Comparison of ENCODE assay signal across 8 cellular contexts in genomic region chr15:90201150-90201943, GRCh38. TPM values are rescaled to one million over a fixed set of nuclear protein-coding genes. Genes with fewer than 3 reads are reported as not detected.
DNase-seq lines count a peak whose midpoint lies in the region; ATAC-seq and TF ChIP-seq lines count a peak whose summit lies in the region.

Gene SEMA4B, plus strand, starts transcription at chr15:90201330. Its CDS starts 249 bp downstream, at chr15:90201579.

- H3K9me2 ChIP-seq in GM23338 (ENCODE audit: insufficient read depth) (no peaks in the 10 kb centered on the region), hepatocyte (replicated peaks; ENCODE audit: insufficient read depth) (no peaks in the 10 kb centered on the region)

- no peaks in the 10 kb centered on the region for H3K36me3 ChIP-seq in GM23338 (ENCODE audit: insufficient read depth)
- H3K36me3 ChIP-seq in ascending aorta, result no peaks in the 10 kb centered on the region
- no peaks in the 10 kb centered on the region for H3K36me3 ChIP-seq in hepatocyte (replicated peaks; ENCODE audit: insufficient read depth, low read depth)

- TF ChIP-seq CTCF in GM23338 (conservative IDR thresholded peaks at IDR 0.05; ENCODE audit: low read depth in 2 of 2) (no peak), ascending aorta (IDR thresholded peaks at IDR 0.05) (no peak), hepatocyte (IDR thresholded peaks at IDR 0.05; ENCODE audit: poor library complexity) (no peak)

- peaks cover 18% of the 10 kb centered on the region for H3K4me1 Mint-ChIP-seq in GM23338

- H3K4me3 Mint-ChIP-seq in GM23338, result peak within 1 kb of the TSS; percentile 82

- peak within 1 kb of the TSS; percentile 73 for H3K4me3 ChIP-seq in GM08714 (ENCODE audit: low read length)
- H3K4me3 ChIP-seq in GM23338, result peak within 1 kb of the TSS; percentile 98
- peak within 1 kb of the TSS; percentile 66 to 93 for H3K4me3 ChIP-seq in ascending aorta
- peak within 1 kb of the TSS; percentile 100 for H3K4me3 ChIP-seq in hepatocyte

- H2AFZ ChIP-seq in GM23338 (peak within 1 kb of the TSS; percentile 97), hepatocyte (peak within 1 kb of the TSS; percentile 91)

- H4K20me1 ChIP-seq in GM23338 (replicated peaks; ENCODE audit: insufficient read depth), result peaks cover 12% of the 10 kb centered on the region
- H4K20me1 ChIP-seq in hepatocyte (ENCODE audit: insufficient read depth, poor library complexity, severe bottlenecking), result peaks cover 28% of the 10 kb centered on the region

- ATAC-seq in GM23338, result peak; percentile 88

- no peaks in the 10 kb centered on the region for H3K9me3 Mint-ChIP-seq in GM23338

- H3K4me2 ChIP-seq in GM23338 (peak within 1 kb of the TSS; percentile 99), hepatocyte (peak within 1 kb of the TSS; percentile 97)

- H3K27ac Mint-ChIP-seq in GM23338, result peak within 1 kb of the TSS; percentile 83

- H3K9me3 ChIP-seq in ascending aorta (no peaks in the 10 kb centered on the region), hepatocyte (ENCODE audit: low read depth) (no peaks in the 10 kb centered on the region)

- DNase-seq in GM23338 (ENCODE audit: low spot score) (peak; percentile 93), LoVo (ENCODE audit: low spot score) (peak; percentile 75), ascending aorta (ENCODE audit: low spot score in 2 of 2) (peak in 1 of 2 donors; percentile 84), hepatocyte (ENCODE audit: low spot score) (peak; percentile 92), retina (peak; percentile 87), NCI-H1694 (lab: John Stamatoyannopoulos, UW) (no peak)

- H3K27ac ChIP-seq in GM23338 (ENCODE audit: low read depth) (peak within 1 kb of the TSS; percentile 74; the same call in 1 of the 2 replicates), ascending aorta (peak within 1 kb of the TSS; percentile 68 to 70), hepatocyte (peak within 1 kb of the TSS; percentile 94)

- H3K4me1 ChIP-seq in GM23338 (ENCODE audit: insufficient read depth), result peaks cover 14% of the 10 kb centered on the region
- H3K4me1 ChIP-seq in ascending aorta, result peaks cover 8 to 12% of the 10 kb centered on the region in 2 donors
- peaks cover 21% of the 10 kb centered on the region for H3K4me1 ChIP-seq in hepatocyte (ENCODE audit: insufficient read depth)

- H3K27me3 ChIP-seq in GM23338 (ENCODE audit: insufficient read depth), result no peaks in the 10 kb centered on the region
- H3K27me3 ChIP-seq in ascending aorta, result no peaks in the 10 kb centered on the region
- H3K27me3 ChIP-seq in hepatocyte, result no peaks in the 10 kb centered on the region

- peaks cover 29% of the 10 kb centered on the region for H3K79me2 ChIP-seq in GM23338 (replicated peaks; ENCODE audit: insufficient read depth)
- peaks cover 49% of the 10 kb centered on the region for H3K79me2 ChIP-seq in hepatocyte

- intact Hi-C loops in T-helper 2 cell treated with Interferon-gamma antibody and Interleukin-4, amounts not matched to agents 100 ng/mL and 5 ng/mL, for 36 hours (cut with micrococcal nuclease), result loop anchor here (1.0 to 5.0 kb wide), 3 partner anchors 17 to 34 kb away; no protein-coding TSS in a partner anchor
- intact Hi-C loops in ascending aorta (cut with DNase I), result loop anchor here (2.0 kb wide), 1 partner anchor 17 kb away; no protein-coding TSS in a partner anchor

- peaks cover 7% of the 10 kb centered on the region; the same call in 1 of the 2 replicates for H3F3A ChIP-seq in GM23338 (replicated peaks; ENCODE audit: low read depth)

- peaks cover 9% of the 10 kb centered on the region for H3K27me3 Mint-ChIP-seq in GM23338 (ENCODE audit: insufficient read depth, low read depth, poor library complexity)

- 0% methylated on average over 18 of the region's 86 CpGs for WGBS in hepatocyte (ENCODE audit: low lambda C conversion rate, missing lambda C conversion rate)

- peaks cover 4% of the 10 kb centered on the region; the same call in 1 of the 3 replicates for H3K36me3 Mint-ChIP-seq in GM23338 (ENCODE audit: low read depth)

TF ChIP-seq in GM23338, 12 proteins besides CTCF, POLR2A, EP300 and RAD21:
- TF ChIP-seq POLR2AphosphoS5 (IDR thresholded peaks at IDR 0.05; ENCODE audit: low read depth) (peak; percentile 66), ZNF462 (CRISPR knock-in tag; IDR thresholded peaks at IDR 0.05) (no peak)

RNA-seq across cellular contexts. Expression of gene SEMA4B, which starts in this region (rescaled TPM):
- 41.2 and 48.2 TPM in 2 replicates for total RNA-seq in GM23338 (2014; rRNA removed; shearing (Covaris generic))
- polyA plus RNA-seq in GM23338 (2016; fragmentation: Nextera tagmentation; extraction: Ambion mirVana) (16.7 and 19.5 TPM in 2 replicates), hepatocyte (43.5 and 47.9 TPM in 2 replicates)
- 19.0 and 20.3 TPM in 2 replicates for total RNA-seq in T-helper 2 cell treated with Interferon-gamma antibody and Interleukin-4, amounts not matched to agents 100 ng/mL and 5 ng/mL, for 36 hours
- total RNA-seq in ascending aorta (51.2 TPM), hepatocyte (19.2 and 27.8 TPM in 2 replicates)
